ENCODE assay signal across 23 cellular contexts in the genomic region with DNA sequence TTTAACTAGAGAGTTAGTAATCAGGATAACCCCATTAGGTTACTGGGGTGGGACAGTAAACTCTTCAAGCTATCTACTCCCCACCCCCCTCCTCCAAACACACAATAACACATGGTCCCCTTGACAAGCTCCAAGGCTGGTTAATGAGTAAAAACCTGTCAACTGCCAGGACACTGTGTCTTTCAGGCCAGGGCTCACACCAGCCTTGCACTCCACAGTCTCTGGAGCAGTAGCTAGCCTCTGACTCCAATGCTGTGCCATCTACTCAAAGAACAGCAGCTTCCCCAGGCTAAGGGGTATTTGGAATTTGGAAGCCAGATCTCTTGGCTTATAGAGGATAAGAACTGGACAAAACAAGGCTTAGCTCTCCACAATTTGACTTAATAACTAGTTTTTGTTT.
"Had no signal": no experiment of that assay in that cellular context is flagged by ENCODE, and none has a peak within 500 bp of the region (broad histone marks: within the 10 kb centered on the region; RNA-seq: fewer than 3 reads in every experiment).

No MANE protein-coding gene starts in this region.

- H3K4me1 Mint-ChIP-seq: stimulated activated naive CD8-positive, alpha-beta T cell treated with anti-CD3 and anti-CD28 coated beads, Interleukin-15, amount 100 ng/mL, for 72 hours had no signal

- DNase-seq: cortex of kidney; dorsolateral prefrontal cortex; effector CD8-positive, alpha-beta T cell; heart left ventricle; hippocampal formation; left colon; left ventricle myocardium superior; mesendoderm; naive B cell; psoas muscle; retina; right lobe of liver; stimulated activated CD4-positive, alpha-beta T cell treated with anti-CD3 and anti-CD28 coated beads, Interleukin-15, amount 100 ng/mL, for 24 hours; stimulated activated CD4-positive, alpha-beta T cell treated with anti-CD3 and anti-CD28 coated beads, Interleukin-1b, Interleukin-23, amount 100 ng/mL, for 48 hours; stimulated activated CD4-positive, alpha-beta T cell treated with anti-CD3 and anti-CD28 coated beads, Interleukin-4, amount 100 ng/mL, for 24 hours; stimulated activated naive B cell treated with anti-CD40 and anti-IgM and Interleukin-4, amounts not matched to agents 10 μg/mL and 1 μg/mL and 100 μg/mL, for 72 hours; stimulated activated naive CD8-positive, alpha-beta T cell treated with anti-CD3 and anti-CD28 coated beads, Interleukin-15, amount 100 ng/mL, for 72 hours; substantia nigra; thyroid gland had no signal

- H3K9me3 Mint-ChIP-seq: type B pancreatic cell had no signal

- H3K4me1 ChIP-seq: right lobe of liver had no signal

- H3K4me3 ChIP-seq: dorsolateral prefrontal cortex, heart left ventricle, lung, psoas muscle, right lobe of liver, thyroid gland had no signal

- H3K9me3 ChIP-seq: heart left ventricle, psoas muscle, right lobe of liver, thyroid gland had no signal

- H3K27ac Mint-ChIP-seq: nephron; stimulated activated naive CD8-positive, alpha-beta T cell treated with anti-CD3 and anti-CD28 coated beads, Interleukin-15, amount 100 ng/mL, for 72 hours; type B pancreatic cell had no signal

- H3K27me3 Mint-ChIP-seq: naive B cell; stimulated activated naive B cell treated with anti-CD40 and anti-IgM and Interleukin-4, amounts not matched to agents 10 μg/mL and 1 μg/mL and 100 μg/mL, for 72 hours; stimulated activated naive CD8-positive, alpha-beta T cell treated with anti-CD3 and anti-CD28 coated beads, Interleukin-15, amount 100 ng/mL, for 72 hours; type B pancreatic cell had no signal

- H3K27me3 ChIP-seq: dorsolateral prefrontal cortex, heart left ventricle, right lobe of liver, thyroid gland had no signal

- ATAC-seq: heart left ventricle; left colon; left ventricle myocardium superior; psoas muscle; stimulated activated naive CD8-positive, alpha-beta T cell treated with anti-CD3 and anti-CD28 coated beads, Interleukin-15, amount 100 ng/mL, for 72 hours had no signal

- FAIRE-seq: urothelium cell line had no signal

- H3K27ac ChIP-seq: psoas muscle, right lobe of liver, thyroid gland had no signal

- H3K4me3 Mint-ChIP-seq: nephron; stimulated activated naive CD8-positive, alpha-beta T cell treated with anti-CD3 and anti-CD28 coated beads, Interleukin-15, amount 100 ng/mL, for 72 hours; type B pancreatic cell had no signal
